Comparison of ENCODE assay signal across 8 cellular contexts in genomic region chr5:61626639-61627282, GRCh38.
A peak's percentile ranks its signal among the peaks of the same experiment; 100 is the strongest.
DNase-seq lines count a peak whose midpoint lies in the region; ATAC-seq, FAIRE-seq and TF ChIP-seq lines count a peak whose summit lies in the region.

No MANE protein-coding gene starts in this region.

- no peak for FAIRE-seq in urothelium cell line (lab: Jason Lieb, UNC)

- H3K9me3 Mint-ChIP-seq in glutamatergic neuron (ENCODE audit: unreplicated experiment), result peaks cover 2% of the 10 kb centered on the region

- peak overlapping the region; percentile 95 for H3K4me2 ChIP-seq in skeletal muscle satellite cell (ENCODE audit: low read length)

- H3K4me1 ChIP-seq in skeletal muscle satellite cell (ENCODE audit: control insufficient read depth, insufficient read depth, low read length), result peaks cover 18% of the 10 kb centered on the region

- peak overlapping the region; percentile 87 for H3K9ac ChIP-seq in skeletal muscle satellite cell (ENCODE audit: low read depth, low read length)

- H3K27me3 ChIP-seq in skeletal muscle satellite cell (ENCODE audit: control insufficient read depth, insufficient read depth, low read length), result no peaks in the 10 kb centered on the region

- H3K4me3 ChIP-seq in skeletal muscle satellite cell (ENCODE audit: low read length), result peak overlapping the region; percentile 76

- peak; percentile 34 for ATAC-seq in GM19372 (IDR thresholded peaks at IDR 0.05; ENCODE audit: low read depth, unreplicated experiment)
- ATAC-seq in GM19324 (IDR thresholded peaks at IDR 0.05; ENCODE audit: low FRiP score, unreplicated experiment), result no peak

- DNase-seq in NOMO-1 treated with DMSO at 0.1 percent for 48 hours (lab: John Stamatoyannopoulos, UW; ENCODE audit: unreplicated experiment) (peak; percentile 47), glutamatergic neuron (no peak), urothelium cell line (ENCODE audit: low spot score) (no peak), middle frontal gyrus (ENCODE audit: extremely low spot score, low spot score) (no peak), HuH-7.5 (ENCODE audit: low spot score) (no peak)

- no peaks in the 10 kb centered on the region for H3K36me3 Mint-ChIP-seq in glutamatergic neuron (ENCODE audit: unreplicated experiment)

- H3K27me3 Mint-ChIP-seq in glutamatergic neuron (ENCODE audit: unreplicated experiment), result peaks cover 7% of the 10 kb centered on the region

- H3K27ac Mint-ChIP-seq in glutamatergic neuron (ENCODE audit: unreplicated experiment), result no peak overlapping the region

- no peak for TF ChIP-seq CTCF in glutamatergic neuron (IDR thresholded peaks at IDR 0.05; ENCODE audit: partially characterized antibody, unreplicated experiment)

- no peaks in the 10 kb centered on the region for H3K9me3 ChIP-seq in skeletal muscle satellite cell (replicated peaks; ENCODE audit: low read length)

- H3K4me1 Mint-ChIP-seq in glutamatergic neuron (ENCODE audit: low read depth, unreplicated experiment), result peaks cover 9% of the 10 kb centered on the region

- no peaks in the 10 kb centered on the region for H3K36me3 ChIP-seq in skeletal muscle satellite cell (ENCODE audit: insufficient read depth, low read length)

- peak overlapping the region; percentile 46 for H3K4me3 Mint-ChIP-seq in glutamatergic neuron (ENCODE audit: unreplicated experiment)
